ENCODE assay signal across 1 cellular context in genomic region chr1:37946703-37947360, GRCh38.
TF ChIP-seq lines count a peak whose summit lies in the region.

INPP5B (minus strand) TSS chr1:37947053; CDS start chr1:37946308, 745 bp downstream.

TF ChIP-seq in HepG2, 621 proteins besides CTCF, POLR2A, EP300 and RAD21 (continued from another document and continues in another):
- TF ChIP-seq, protein P1, sequence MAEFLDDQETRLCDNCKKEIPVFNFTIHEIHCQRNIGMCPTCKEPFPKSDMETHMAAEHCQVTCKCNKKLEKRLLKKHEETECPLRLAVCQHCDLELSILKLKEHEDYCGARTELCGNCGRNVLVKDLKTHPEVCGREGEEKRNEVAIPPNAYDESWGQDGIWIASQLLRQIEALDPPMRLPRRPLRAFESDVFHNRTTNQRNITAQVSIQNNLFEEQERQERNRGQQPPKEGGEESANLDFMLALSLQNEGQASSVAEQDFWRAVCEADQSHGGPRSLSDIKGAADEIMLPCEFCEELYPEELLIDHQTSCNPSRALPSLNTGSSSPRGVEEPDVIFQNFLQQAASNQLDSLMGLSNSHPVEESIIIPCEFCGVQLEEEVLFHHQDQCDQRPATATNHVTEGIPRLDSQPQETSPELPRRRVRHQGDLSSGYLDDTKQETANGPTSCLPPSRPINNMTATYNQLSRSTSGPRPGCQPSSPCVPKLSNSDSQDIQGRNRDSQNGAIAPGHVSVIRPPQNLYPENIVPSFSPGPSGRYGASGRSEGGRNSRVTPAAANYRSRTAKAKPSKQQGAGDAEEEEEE (CRISPR knock-in tag; IDR thresholded peaks at IDR 0.05; ENCODE audit: borderline replicate concordance) = no peak
- peak; percentile 33; the same call in 1 of the 2 replicates for TF ChIP-seq NRL (CRISPR knock-in tag; IDR thresholded peaks at IDR 0.05; ENCODE audit: borderline replicate concordance)
- no peak for TF ChIP-seq ZNF777 (CRISPR knock-in tag; IDR thresholded peaks at IDR 0.05)
- no peak for TF ChIP-seq PHB2 (IDR thresholded peaks at IDR 0.05; ENCODE audit: partially characterized antibody)
- TF ChIP-seq BHLHE40 (IDR thresholded peaks at IDR 0.05; ENCODE audit: low read length) = peak; percentile 92
- TF ChIP-seq RORA (CRISPR knock-in tag; IDR thresholded peaks at IDR 0.05) = no peak
- no peak for TF ChIP-seq DPF2 (CRISPR knock-in tag; IDR thresholded peaks at IDR 0.05; ENCODE audit: borderline replicate concordance, low read depth)
- TF ChIP-seq CBFB (CRISPR knock-in tag; IDR thresholded peaks at IDR 0.05) = no peak
- peak; percentile 58; the same call in 1 of the 2 replicates for TF ChIP-seq SMAD1 (CRISPR knock-in tag; IDR thresholded peaks at IDR 0.05; ENCODE audit: borderline replicate concordance, low read depth)
- TF ChIP-seq KDM2A (CRISPR knock-in tag; IDR thresholded peaks at IDR 0.05; ENCODE audit: borderline replicate concordance, low read depth) = peak; percentile 62; the same call in 1 of the 2 replicates
- no peak for TF ChIP-seq TBL1XR1 (IDR thresholded peaks at IDR 0.05; ENCODE audit: borderline replicate concordance, low read length, partially characterized antibody)
- TF ChIP-seq IRF2 (CRISPR knock-in tag; IDR thresholded peaks at IDR 0.05) = peak; percentile 95
- TF ChIP-seq, protein P2, sequence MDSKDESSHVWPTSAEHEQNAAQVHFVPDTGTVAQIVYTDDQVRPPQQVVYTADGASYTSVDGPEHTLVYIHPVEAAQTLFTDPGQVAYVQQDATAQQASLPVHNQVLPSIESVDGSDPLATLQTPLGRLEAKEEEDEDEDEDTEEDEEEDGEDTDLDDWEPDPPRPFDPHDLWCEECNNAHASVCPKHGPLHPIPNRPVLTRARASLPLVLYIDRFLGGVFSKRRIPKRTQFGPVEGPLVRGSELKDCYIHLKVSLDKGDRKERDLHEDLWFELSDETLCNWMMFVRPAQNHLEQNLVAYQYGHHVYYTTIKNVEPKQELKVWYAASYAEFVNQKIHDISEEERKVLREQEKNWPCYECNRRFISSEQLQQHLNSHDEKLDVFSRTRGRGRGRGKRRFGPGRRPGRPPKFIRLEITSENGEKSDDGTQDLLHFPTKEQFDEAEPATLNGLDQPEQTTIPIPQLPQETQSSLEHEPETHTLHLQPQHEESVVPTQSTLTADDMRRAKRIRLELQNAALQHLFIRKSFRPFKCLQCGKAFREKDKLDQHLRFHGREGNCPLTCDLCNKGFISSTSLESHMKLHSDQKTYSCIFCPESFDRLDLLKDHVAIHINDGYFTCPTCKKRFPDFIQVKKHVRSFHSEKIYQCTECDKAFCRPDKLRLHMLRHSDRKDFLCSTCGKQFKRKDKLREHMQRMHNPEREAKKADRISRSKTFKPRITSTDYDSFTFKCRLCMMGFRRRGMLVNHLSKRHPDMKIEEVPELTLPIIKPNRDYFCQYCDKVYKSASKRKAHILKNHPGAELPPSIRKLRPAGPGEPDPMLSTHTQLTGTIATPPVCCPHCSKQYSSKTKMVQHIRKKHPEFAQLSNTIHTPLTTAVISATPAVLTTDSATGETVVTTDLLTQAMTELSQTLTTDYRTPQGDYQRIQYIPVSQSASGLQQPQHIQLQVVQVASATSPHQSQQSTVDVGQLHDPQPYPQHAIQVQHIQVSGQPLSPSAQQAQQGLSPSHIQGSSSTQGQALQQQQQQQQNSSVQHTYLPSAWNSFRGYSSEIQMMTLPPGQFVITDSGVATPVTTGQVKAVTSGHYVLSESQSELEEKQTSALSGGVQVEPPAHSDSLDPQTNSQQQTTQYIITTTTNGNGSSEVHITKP (CRISPR knock-in tag; IDR thresholded peaks at IDR 0.05; ENCODE audit: low read depth) = 0 out of 2 replicates have a peak, but pooled peaks have one; percentile 45
- TF ChIP-seq NR2F6 (IDR thresholded peaks at IDR 0.05) = no peak
- TF ChIP-seq NR2F6 (CRISPR knock-in tag; IDR thresholded peaks at IDR 0.05) = 0 out of 2 replicates have a peak, but pooled peaks have one; percentile 21
- TF ChIP-seq BRF2 (CRISPR knock-in tag; IDR thresholded peaks at IDR 0.05) = no peak
- TF ChIP-seq FLYWCH1 (CRISPR knock-in tag; IDR thresholded peaks at IDR 0.05) = no peak
- no peak for TF ChIP-seq TERF1 (CRISPR knock-in tag; IDR thresholded peaks at IDR 0.05)
- TF ChIP-seq ZBTB25 (CRISPR knock-in tag; IDR thresholded peaks at IDR 0.05) = 0 out of 2 replicates have a peak, but pooled peaks have one; percentile 42
- TF ChIP-seq ZNF839 (CRISPR knock-in tag; IDR thresholded peaks at IDR 0.05; ENCODE audit: borderline replicate concordance) = 0 out of 2 replicates have a peak, but pooled peaks have one; percentile 74
- no peak for TF ChIP-seq SOX6 (IDR thresholded peaks at IDR 0.05)
- peak; percentile 22 for TF ChIP-seq SOX6 (CRISPR knock-in tag; IDR thresholded peaks at IDR 0.05)
- peak; percentile 9 for TF ChIP-seq JARID2 (CRISPR knock-in tag; IDR thresholded peaks at IDR 0.05; ENCODE audit: insufficient replicate concordance)
- TF ChIP-seq HMG20A (CRISPR knock-in tag; IDR thresholded peaks at IDR 0.05; ENCODE audit: borderline replicate concordance) = no peak
- no peak for TF ChIP-seq RERE (CRISPR knock-in tag; IDR thresholded peaks at IDR 0.05; ENCODE audit: low read depth)
- TF ChIP-seq MED13 (CRISPR knock-in tag; IDR thresholded peaks at IDR 0.05) = no peak
- TF ChIP-seq ZFX (CRISPR knock-in tag; IDR thresholded peaks at IDR 0.05; ENCODE audit: low read depth) = peak; percentile 65; the same call in 1 of the 2 replicates
- no peak for TF ChIP-seq ATF5 (CRISPR knock-in tag; IDR thresholded peaks at IDR 0.05; ENCODE audit: low read depth)
- 0 out of 2 replicates have a peak, but pooled peaks have one; percentile 23 for TF ChIP-seq ZNF280D (CRISPR knock-in tag; IDR thresholded peaks at IDR 0.05)
- TF ChIP-seq SP2 (CRISPR knock-in tag; IDR thresholded peaks at IDR 0.05) = no peak; the same call in none of the 2 replicates
- TF ChIP-seq ZC3H13 (CRISPR knock-in tag; IDR thresholded peaks at IDR 0.05) = no peak
- TF ChIP-seq HES4 (CRISPR knock-in tag; IDR thresholded peaks at IDR 0.05; ENCODE audit: borderline replicate concordance) = no peak
- TF ChIP-seq ZFP62 (CRISPR knock-in tag; IDR thresholded peaks at IDR 0.05) = no peak
- peak; percentile 76 for TF ChIP-seq ZMYM3 (CRISPR knock-in tag; IDR thresholded peaks at IDR 0.05)
- no peak for TF ChIP-seq TFDP1 (CRISPR knock-in tag; IDR thresholded peaks at IDR 0.05; ENCODE audit: borderline replicate concordance)
- no peak for TF ChIP-seq NFYC (CRISPR knock-in tag; IDR thresholded peaks at IDR 0.05)
- TF ChIP-seq ZNF264 (CRISPR knock-in tag; IDR thresholded peaks at IDR 0.05) = no peak
- TF ChIP-seq HMG20B (CRISPR knock-in tag; conservative IDR thresholded peaks at IDR 0.05) = no peak
- TF ChIP-seq KAT2B (IDR thresholded peaks at IDR 0.05; ENCODE audit: borderline replicate concordance, low read depth, low read length) = no peak
- TF ChIP-seq ZFP36L1 (CRISPR knock-in tag; IDR thresholded peaks at IDR 0.05) = no peak
- TF ChIP-seq ZNF614 (CRISPR knock-in tag; IDR thresholded peaks at IDR 0.05; ENCODE audit: borderline replicate concordance) = peak; percentile 19; the same call in 1 of the 2 replicates
- TF ChIP-seq KAT8 (CRISPR knock-in tag; IDR thresholded peaks at IDR 0.05) = peak; percentile 75
- no peak for TF ChIP-seq TCF7L2 (IDR thresholded peaks at IDR 0.05; ENCODE audit: low read depth, low read length)
- TF ChIP-seq ISL2 (CRISPR knock-in tag; IDR thresholded peaks at IDR 0.05) = no peak
- peak; percentile 90 for TF ChIP-seq GABPB1 (CRISPR knock-in tag; IDR thresholded peaks at IDR 0.05)
- no peak for TF ChIP-seq ATF1 (CRISPR knock-in tag; IDR thresholded peaks at IDR 0.05)
